Comparison of ENCODE assay signal across 8 cellular contexts in the genomic region with DNA sequence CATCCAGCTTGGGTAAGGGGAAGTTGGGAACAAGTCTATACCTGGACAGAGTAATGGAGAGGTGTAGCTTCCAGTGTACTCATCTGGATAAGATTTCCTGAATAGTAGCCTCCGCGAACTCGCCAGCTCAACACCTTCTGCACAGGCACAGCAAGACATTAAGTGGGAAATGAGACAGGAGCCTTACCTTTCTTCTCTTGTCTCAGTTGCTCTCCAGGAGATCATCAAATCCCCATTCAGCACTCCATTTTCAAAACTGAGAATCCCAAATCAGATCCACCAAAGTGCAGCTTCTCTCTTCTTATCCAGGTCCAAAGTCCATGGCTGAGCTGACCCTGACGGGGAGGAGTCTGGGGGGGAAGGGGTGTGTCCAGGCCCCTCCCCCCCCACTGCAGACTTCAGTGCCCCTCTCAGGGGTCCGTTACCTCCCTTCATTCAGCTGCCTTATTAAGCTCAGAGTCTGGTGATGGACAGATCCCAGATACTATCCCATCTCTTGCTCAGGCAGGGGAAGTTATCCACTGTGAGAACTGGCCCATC. TPM values are rescaled to one million over a fixed set of nuclear protein-coding genes. Genes with fewer than 3 reads are reported as not detected.
DNase-seq lines count a peak whose midpoint lies in the region; TF ChIP-seq lines count a peak whose summit lies in the region.

No MANE protein-coding gene starts in this region.

- no peaks in the 10 kb centered on the region for H4K20me1 ChIP-seq in SU-DHL-6 (ENCODE audit: low read depth, low read length)

- H3K4me2 ChIP-seq in SU-DHL-6 (ENCODE audit: low read depth, low read length, poor library complexity, severe bottlenecking), result peak overlapping the region; percentile 92

- no peak overlapping the region for H2AFZ ChIP-seq in SU-DHL-6 (ENCODE audit: low read depth, low read length, severe bottlenecking)

- H3K4me1 ChIP-seq in esophagus muscularis mucosa (peaks cover 63 to 75% (median 71%) of the 10 kb centered on the region in 4 donors), sigmoid colon (peaks cover 0 to 66% (median 59%) of the 10 kb centered on the region in 4 donors)

- H3K9me2 ChIP-seq in SU-DHL-6 (replicated peaks; ENCODE audit: insufficient read depth, low read length), result no peaks in the 10 kb centered on the region

- TF ChIP-seq CTCF in SU-DHL-6 (IDR thresholded peaks at IDR 0.05; ENCODE audit: insufficient read depth, low read length, poor library complexity, severe bottlenecking) (no peak), esophagus muscularis mucosa (IDR thresholded peaks at IDR 0.05) (no peak), sigmoid colon (IDR thresholded peaks at IDR 0.05) (no peak), GM10266 (IDR thresholded peaks at IDR 0.05; ENCODE audit: control insufficient read depth, insufficient read depth, low read depth, missing control alignments) (no peak)

- TF ChIP-seq EP300 in esophagus muscularis mucosa (IDR thresholded peaks at IDR 0.05), result no peak
- TF ChIP-seq EP300 in sigmoid colon (IDR thresholded peaks at IDR 0.05), result no peak

- H3F3A ChIP-seq in SU-DHL-6 (ENCODE audit: insufficient read depth), result peaks cover 35% of the 10 kb centered on the region

- TF ChIP-seq POLR2A in esophagus muscularis mucosa (IDR thresholded peaks at IDR 0.05; ENCODE audit: low read depth), result no peak
- TF ChIP-seq POLR2A in sigmoid colon (IDR thresholded peaks at IDR 0.05), result no peak

- H3K4me3 ChIP-seq in GM08714 (ENCODE audit: low read length), result peak overlapping the region; percentile 96; the same call in 1 of the 2 replicates
- H3K4me3 ChIP-seq in SU-DHL-6 (ENCODE audit: insufficient read depth, low read length, poor library complexity, severe bottlenecking), result peak overlapping the region; percentile 58
- peak overlapping the region; percentile 68 to 83 (median 75) for H3K4me3 ChIP-seq in esophagus muscularis mucosa
- peak overlapping the region; percentile 59 to 77 (median 68) for H3K4me3 ChIP-seq in sigmoid colon

- H3K27me3 ChIP-seq in SU-DHL-6 (ENCODE audit: low read length) (no peaks in the 10 kb centered on the region), esophagus muscularis mucosa (no peaks in the 10 kb centered on the region), sigmoid colon (no peaks in the 10 kb centered on the region)

- H3K36me3 ChIP-seq in SU-DHL-6 (ENCODE audit: low read length) (no peaks in the 10 kb centered on the region), esophagus muscularis mucosa (peaks cover 0 to 12% (median 6%) of the 10 kb centered on the region in 4 donors), sigmoid colon (peaks cover 0 to 9% (median 0%) of the 10 kb centered on the region in 4 donors)

- H3K9me3 ChIP-seq in SU-DHL-6 (ENCODE audit: insufficient read depth, low read length), result no peaks in the 10 kb centered on the region
- no peaks in the 10 kb centered on the region for H3K9me3 ChIP-seq in esophagus muscularis mucosa
- H3K9me3 ChIP-seq in sigmoid colon, result no peaks in the 10 kb centered on the region

- DNase-seq in esophagus muscularis mucosa (ENCODE audit: extremely low spot score) (no peak), sigmoid colon (peak; percentile 58), NCI-H446 treated with DMSO at 0.1 percent for 48 hours (lab: John Stamatoyannopoulos, UW) (no peak), GM10266 (ENCODE audit: extremely low spot score) (no peak), NCI-H2081 (lab: John Stamatoyannopoulos, UW) (no peak)
- no peak for DNase-seq in stimulated activated CD4-positive, alpha-beta T cell treated with anti-CD3 and anti-CD28 coated beads, Interleukin-1b, Interleukin-23, amount 100 ng/mL, for 48 hours

- peak overlapping the region; percentile 71 for H3K9ac ChIP-seq in SU-DHL-6 (ENCODE audit: low read length)

- H3K27ac ChIP-seq in SU-DHL-6 (ENCODE audit: low read depth, low read length) (peak overlapping the region; percentile 95; the same call in 1 of the 2 replicates), esophagus muscularis mucosa (replicated peaks in 1 of 4) (peak overlapping the region; percentile 96 to 100 (median 98)), sigmoid colon (peak overlapping the region; percentile 93 to 99 (median 98))

- peaks cover 28% of the 10 kb centered on the region; the same call in 1 of the 2 replicates for H3K79me2 ChIP-seq in SU-DHL-6 (ENCODE audit: insufficient read depth, low read length)

- intact Hi-C loops in esophagus muscularis mucosa (cut with DNase I), result no loop called here
- intact Hi-C loops in sigmoid colon (cut with DNase I), result loop anchor here (5.0 to 10.0 kb wide), 3 partner anchors 376 to 1254 kb away; a partner anchor contains a TSS

- WGBS in esophagus muscularis mucosa, result 79% methylated on average over 5 of the region's 5 CpGs
- 45 to 75% methylated on average over 5 of the region's 5 CpGs for WGBS in sigmoid colon, 2 donors

RNA-seq across cellular contexts. Expression of a gene that starts 5.9 kb away (rescaled TPM):
- total RNA-seq in esophagus muscularis mucosa (100 to 1,000 TPM; 132 to 205 (median 190) TPM), sigmoid colon (100 to 1,000 TPM in 3 of 4 donors, 10 to 100 TPM in 1; 94.5 to 149 (median 121) TPM)
- polyA plus RNA-seq in sigmoid colon, result 100 to 1,000 TPM in 1 of 3 donors, 10 to 100 TPM in 2; 41.4 to 134 (median 71.2) TPM

RNA-seq across cellular contexts. Expression of a gene that starts 52.5 kb away (rescaled TPM):
- total RNA-seq in esophagus muscularis mucosa (10 to 100 TPM; 17.7 to 22.8 (median 20.5) TPM), sigmoid colon (10 to 100 TPM; 18.7 to 34.6 (median 27.3) TPM)
- 10 to 100 TPM; 12.9 to 23.7 (median 16.2) TPM for polyA plus RNA-seq in sigmoid colon
